Comparison of ENCODE assay signal across 23 cellular contexts in the genomic region with DNA sequence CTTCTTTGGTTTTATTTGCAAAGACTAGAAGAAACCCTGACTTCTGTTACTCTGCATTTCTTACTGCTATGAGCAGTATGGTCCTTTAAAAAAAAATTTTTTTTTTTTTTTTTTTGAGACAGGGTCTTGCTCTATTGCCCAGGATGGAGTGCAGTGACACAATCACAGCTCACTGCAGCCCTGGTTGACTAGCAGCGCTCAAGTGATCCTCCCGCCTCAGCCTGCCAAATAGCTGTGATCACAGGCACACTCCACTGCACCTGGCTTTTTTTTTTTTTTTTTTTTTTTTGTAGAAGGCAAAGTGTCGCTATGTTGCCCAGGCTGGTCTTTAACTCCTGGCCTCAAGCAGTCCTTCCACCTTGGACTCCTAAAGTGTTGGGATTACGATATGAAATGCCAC. TPM values are rescaled to one million over a fixed set of nuclear protein-coding genes. Genes with fewer than 3 reads are reported as not detected.
DNase-seq lines count a peak whose midpoint lies in the region; FAIRE-seq lines count a peak whose summit lies in the region.
"Had no signal": no experiment of that assay in that cellular context is flagged by ENCODE, and none has a peak within 500 bp of the region (broad histone marks: within the 10 kb centered on the region; RNA-seq: fewer than 3 reads in every experiment).

No MANE protein-coding gene starts in this region.

- peak; percentile 2 for DNase-seq in NCI-H748 (lab: John Stamatoyannopoulos, UW; ENCODE audit: unreplicated experiment)
- DNase-seq in NCI-H748 treated with DMSO at 0.1 percent for 48 hours (lab: John Stamatoyannopoulos, UW), result no peak
- peak; percentile 8 for DNase-seq in G401 (ENCODE audit: low spot score)
- peak; percentile 49 for DNase-seq in NCI-H2171 (lab: John Stamatoyannopoulos, UW)
- DNase-seq in activated naive CD8-positive, alpha-beta T cell treated with anti-CD3 and anti-CD28 coated beads for 36 hours, result no peak
- no peak for DNase-seq in iPS-NIHi11 (ENCODE audit: low spot score)
- no peak for DNase-seq in SJCRH30
- DNase-seq: CD8-positive, alpha-beta memory T cell; GF-D8; GM23248; KG1; NCI-H1436; NCI-H2081; NCI-H446 treated with DMSO at 0.1 percent for 48 hours; NCI-H774; PC-3 had no signal

- no peaks in the 10 kb centered on the region for H3K36me3 ChIP-seq in SJCRH30

- H3K9me3 Mint-ChIP-seq in activated naive CD8-positive, alpha-beta T cell treated with anti-CD3 and anti-CD28 coated beads for 36 hours, result no peaks in the 10 kb centered on the region
- H3K9me3 Mint-ChIP-seq: CD8-positive, alpha-beta memory T cell had no signal

- H3K27ac Mint-ChIP-seq in activated naive CD8-positive, alpha-beta T cell treated with anti-CD3 and anti-CD28 coated beads for 36 hours, result no peak overlapping the region

- no peak overlapping the region for H3K4me3 Mint-ChIP-seq in activated naive CD8-positive, alpha-beta T cell treated with anti-CD3 and anti-CD28 coated beads for 36 hours

- H3K4me1 Mint-ChIP-seq in activated naive CD8-positive, alpha-beta T cell treated with anti-CD3 and anti-CD28 coated beads for 36 hours, result peaks cover 12% of the 10 kb centered on the region

- H3K27me3 ChIP-seq in SJCRH30, result no peaks in the 10 kb centered on the region
- H3K27me3 ChIP-seq: BLaER1 treated with 17β-estradiol and CSF1 and Interleukin-3, amounts not matched to agents 10 nM and 100 nM had no signal

- H3K4me1 ChIP-seq in SJCRH30, result no peaks in the 10 kb centered on the region
- H3K4me1 ChIP-seq: A549 had no signal

- in situ Hi-C loops in G401 (cut with HindIII; ENCODE audit: low sequenced_read_pairs), result no loop called here

- H3K27ac ChIP-seq in SJCRH30, result no peak overlapping the region
- H3K27ac ChIP-seq: A549; BLaER1 treated with 17β-estradiol and CSF1 and Interleukin-3, amounts not matched to agents 10 nM and 100 nM; GM23248; RWPE1 had no signal

- peaks cover 5% of the 10 kb centered on the region for H3K36me3 Mint-ChIP-seq in activated naive CD8-positive, alpha-beta T cell treated with anti-CD3 and anti-CD28 coated beads for 36 hours

- H3K27me3 Mint-ChIP-seq in activated naive CD8-positive, alpha-beta T cell treated with anti-CD3 and anti-CD28 coated beads for 36 hours, result no peaks in the 10 kb centered on the region
- H3K27me3 Mint-ChIP-seq: CD8-positive, alpha-beta memory T cell had no signal

- no peak overlapping the region for H3K4me3 ChIP-seq in SJCRH30
- H3K4me3 ChIP-seq: A549; BLaER1 treated with 17β-estradiol and CSF1 and Interleukin-3, amounts not matched to agents 10 nM and 100 nM; GM23248 had no signal

- no peaks in the 10 kb centered on the region for H3K9me3 ChIP-seq in SJCRH30 (replicated peaks)
- H3K9me3 ChIP-seq: A549 had no signal

- peak; percentile 17 for FAIRE-seq in islet of Langerhans (lab: Jason Lieb, UNC)
- FAIRE-seq: A549, D721Med, GM12891, GM18507 had no signal

RNA-seq across cellular contexts. Expression of gene CNNM2, which starts 17.4 kb away (rescaled TPM):
- total RNA-seq in G401 (2014; rRNA removed; shearing (Covaris generic)), result 7.6 and 15.5 TPM in 2 replicates
- 1 to 10 TPM; 4.0 to 4.5 TPM for total RNA-seq in activated naive CD8-positive, alpha-beta T cell treated with anti-CD3 and anti-CD28 coated beads for 36 hours
- total RNA-seq in SJCRH30 (2014; rRNA removed; shearing (Covaris generic)), result 4.5 and 4.9 TPM in 2 replicates

Comparison
In these comparisons a context has a peak if more than half of its experiments do, and no peak if none do; other contexts are left out.
1. DNase-seq: peak in NCI-H748 (single experiment), G401 (single experiment) and NCI-H2171 (single experiment); none in NCI-H748 treated with DMSO at 0.1 percent for 48 hours (single experiment), activated naive CD8-positive, alpha-beta T cell treated with anti-CD3 and anti-CD28 coated beads for 36 hours (single experiment), iPS-NIHi11 (single experiment) and SJCRH30 (0 of 2).